Comparison of ENCODE assay signal across 8 cellular contexts in the genomic region with DNA sequence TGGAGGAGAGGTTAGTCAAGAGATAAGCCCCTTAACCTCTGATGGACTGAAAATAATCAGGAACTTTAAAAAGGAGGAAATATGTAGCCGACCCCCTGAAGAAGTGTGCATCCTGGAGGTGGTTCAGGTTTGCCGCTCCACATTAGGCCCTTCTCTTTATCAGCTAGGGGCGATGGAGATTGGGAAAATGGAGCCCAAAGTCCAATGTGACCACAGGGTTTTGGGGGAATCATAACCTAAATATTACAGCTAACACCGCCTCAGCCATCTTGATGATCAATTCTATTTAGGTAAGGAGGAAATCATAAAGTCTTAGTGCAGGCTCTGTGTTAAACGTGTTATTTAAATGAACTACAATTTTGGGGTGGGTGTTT. TPM values are rescaled to one million over a fixed set of nuclear protein-coding genes. Genes with fewer than 3 reads are reported as not detected.
A peak's percentile ranks its signal among the peaks of the same experiment; 100 is the strongest.
DNase-seq lines count a peak whose midpoint lies in the region; ATAC-seq and TF ChIP-seq lines count a peak whose summit lies in the region.

No MANE protein-coding gene starts in this region.

- H3K9me3 ChIP-seq in SK-N-SH (no peaks in the 10 kb centered on the region), iPS-18c (ENCODE audit: control insufficient read depth, insufficient read depth, low read length) (no peaks in the 10 kb centered on the region), stomach (no peaks in the 10 kb centered on the region)

- no peak for ATAC-seq in SK-N-SH treated with all-trans-retinoic acid at 6 μM for 48 hours
- no peak for ATAC-seq in GM21528 (IDR thresholded peaks at IDR 0.05; ENCODE audit: low FRiP score, unreplicated experiment)

- TF ChIP-seq RAD21 in SK-N-SH (IDR thresholded peaks at IDR 0.05; ENCODE audit: low read length), result no peak

- peaks cover 39% of the 10 kb centered on the region for H3K4me1 Mint-ChIP-seq in activated T-helper 1 cell treated with anti-CD3 and anti-CD28 coated beads, Interleukin-12 subunit alpha, Interleukin-12 subunit beta, Interleukin-2, Interleukin-4 antibody, amounts not matched to agents 30 ng/mL and 10 ng/mL and 1 ng/mL, durations not matched to agents 14 hours and 24 hours and 36 hours (ENCODE audit: low read depth)

- peak overlapping the region; percentile 95 for H3K4me2 ChIP-seq in SK-N-SH

- H3K27me3 Mint-ChIP-seq in activated T-helper 1 cell treated with anti-CD3 and anti-CD28 coated beads, Interleukin-12 subunit alpha, Interleukin-12 subunit beta, Interleukin-2, Interleukin-4 antibody, amounts not matched to agents 30 ng/mL and 10 ng/mL and 1 ng/mL, durations not matched to agents 14 hours and 24 hours and 36 hours (ENCODE audit: insufficient read depth), result peaks cover 3% of the 10 kb centered on the region

- intact Hi-C loops in activated T-helper 1 cell treated with anti-CD3 and anti-CD28 coated beads, Interleukin-12 subunit alpha, Interleukin-12 subunit beta, Interleukin-2, Interleukin-4 antibody, amounts not matched to agents 30 ng/mL and 10 ng/mL and 1 ng/mL, durations not matched to agents 14 hours and 24 hours and 36 hours (cut with micrococcal nuclease), result loop anchor here (10.0 kb wide), 1 partner anchor 575 kb away; no protein-coding TSS in a partner anchor
- intact Hi-C loops in stomach (cut with DNase I; ENCODE audit: low total_unique reads), result no loop called here

- H3K36me3 ChIP-seq in SK-N-SH (replicated peaks in 1 of 2; ENCODE audit: control insufficient read depth in 1 of 2, insufficient read depth in 2 of 2, low read length in 1 of 2) (peaks cover 0 to 4% of the 10 kb centered on the region in 2 experiments), stomach (no peaks in the 10 kb centered on the region)

- no peak for DNase-seq in SK-N-SH
- DNase-seq in activated T-helper 1 cell treated with anti-CD3 and anti-CD28 coated beads, Interleukin-12 subunit alpha, Interleukin-12 subunit beta, Interleukin-2, Interleukin-4 antibody, amounts not matched to agents 30 ng/mL and 10 ng/mL and 1 ng/mL, durations not matched to agents 14 hours and 24 hours and 36 hours (ENCODE audit: low spot score), result no peak
- no peak for DNase-seq in stomach
- DNase-seq in NCI-H510A (lab: John Stamatoyannopoulos, UW), result no peak
- no peak for DNase-seq in hepatic stellate cell (ENCODE audit: low spot score)

- no peak for TF ChIP-seq POLR2A in stomach (IDR thresholded peaks at IDR 0.05)

- CTCF ChIA-PET in SK-N-SH (lab: Yijun Ruan, JAX), result interaction anchor here (1.4 to 2.9 kb wide), 3 partner anchors 35 to 99 kb away, joined by 5 to 17 read pairs (median 6); no protein-coding TSS in a partner anchor

- H3F3A ChIP-seq in SK-N-SH (replicated peaks; ENCODE audit: insufficient read depth), result peaks cover 7% of the 10 kb centered on the region

- H3K27me3 ChIP-seq in SK-N-SH (ENCODE audit: insufficient read depth) (no peaks in the 10 kb centered on the region), stomach (no peaks in the 10 kb centered on the region)

- H3K9ac ChIP-seq in SK-N-SH, result peak overlapping the region; percentile 73; the same call in 1 of the 2 replicates

- no peak for TF ChIP-seq EP300 in SK-N-SH (IDR thresholded peaks at IDR 0.05; ENCODE audit: borderline replicate concordance in 1 of 2, low read depth in 1 of 2, low read length in 1 of 2)
- no peak for TF ChIP-seq EP300 in stomach (IDR thresholded peaks at IDR 0.05)

- H3K27ac Mint-ChIP-seq in activated T-helper 1 cell treated with anti-CD3 and anti-CD28 coated beads, Interleukin-12 subunit alpha, Interleukin-12 subunit beta, Interleukin-2, Interleukin-4 antibody, amounts not matched to agents 30 ng/mL and 10 ng/mL and 1 ng/mL, durations not matched to agents 14 hours and 24 hours and 36 hours, result peak overlapping the region; percentile 52

- POLR2A ChIA-PET in SK-N-SH (lab: Yijun Ruan, JAX), result no interaction called here

- TF ChIP-seq CTCF in SK-N-SH (IDR thresholded peaks at IDR 0.05) (no peak), stomach (IDR thresholded peaks at IDR 0.05) (no peak)

- 91% methylated on average over 5 of the region's 5 CpGs for WGBS in SK-N-SH (ENCODE audit: low lambda C conversion rate)
- WGBS in stomach, 5 donors, result 77 to 87% (median 84%) methylated on average over 5 of the region's 5 CpGs

- peak overlapping the region; percentile 76 to 88 for H3K4me3 ChIP-seq in SK-N-SH (ENCODE audit: low read depth in 2 of 2, low read length in 1 of 2)
- peak overlapping the region; percentile 65; the same call in 1 of the 2 replicates for H3K4me3 ChIP-seq in iPS-18c (ENCODE audit: insufficient read depth, low read depth, low read length)
- H3K4me3 ChIP-seq in stomach, result peak overlapping the region; percentile 77 to 92 (median 84)

- H3K4me1 ChIP-seq in SK-N-SH (ENCODE audit: control insufficient read depth in 1 of 2, insufficient read depth in 2 of 2, low read depth in 1 of 2, low read length in 1 of 2), result peaks cover 0 to 13% of the 10 kb centered on the region in 2 experiments; a peak in 2 of 4 replicates
- peaks cover 30 to 62% (median 40%) of the 10 kb centered on the region in 4 donors for H3K4me1 ChIP-seq in stomach

- H3K36me3 Mint-ChIP-seq in activated T-helper 1 cell treated with anti-CD3 and anti-CD28 coated beads, Interleukin-12 subunit alpha, Interleukin-12 subunit beta, Interleukin-2, Interleukin-4 antibody, amounts not matched to agents 30 ng/mL and 10 ng/mL and 1 ng/mL, durations not matched to agents 14 hours and 24 hours and 36 hours (ENCODE audit: low read depth), result peaks cover 8% of the 10 kb centered on the region

- no peaks in the 10 kb centered on the region for H4K20me1 ChIP-seq in SK-N-SH (ENCODE audit: insufficient read depth)

- H3K9me2 ChIP-seq in SK-N-SH, result no peaks in the 10 kb centered on the region

- no peaks in the 10 kb centered on the region for H3K9me3 Mint-ChIP-seq in activated T-helper 1 cell treated with anti-CD3 and anti-CD28 coated beads, Interleukin-12 subunit alpha, Interleukin-12 subunit beta, Interleukin-2, Interleukin-4 antibody, amounts not matched to agents 30 ng/mL and 10 ng/mL and 1 ng/mL, durations not matched to agents 14 hours and 24 hours and 36 hours

- H3K79me2 ChIP-seq in SK-N-SH (ENCODE audit: insufficient read depth), result peaks cover 5% of the 10 kb centered on the region

- no peak overlapping the region; a peak in 1 of 4 replicates for H3K27ac ChIP-seq in SK-N-SH (ENCODE audit: low read depth in 2 of 2, low read length in 1 of 2)
- peak overlapping the region in 3 of 5 donors; percentile 91 to 96 (median 95) for H3K27ac ChIP-seq in stomach

- peak overlapping the region; percentile 84 for H3K4me3 Mint-ChIP-seq in activated T-helper 1 cell treated with anti-CD3 and anti-CD28 coated beads, Interleukin-12 subunit alpha, Interleukin-12 subunit beta, Interleukin-2, Interleukin-4 antibody, amounts not matched to agents 30 ng/mL and 10 ng/mL and 1 ng/mL, durations not matched to agents 14 hours and 24 hours and 36 hours

- H2AFZ ChIP-seq in SK-N-SH (ENCODE audit: low read depth), result 0 out of 2 replicates have a peak overlapping the region, but pooled peaks have one; percentile 77

TF ChIP-seq in SK-N-SH, 30 proteins besides CTCF, POLR2A, EP300 and RAD21 (continues in another document):
- TF ChIP-seq FOSL2 (IDR thresholded peaks at IDR 0.05; ENCODE audit: borderline replicate concordance, low read depth), result no peak
- no peak for TF ChIP-seq GABPA (IDR thresholded peaks at IDR 0.05; ENCODE audit: low read depth)
- TF ChIP-seq ELF1 (IDR thresholded peaks at IDR 0.05), result no peak
- no peak for TF ChIP-seq POLR2AphosphoS5 (IDR thresholded peaks at IDR 0.05; ENCODE audit: low read depth, low read length)
- TF ChIP-seq, protein P1, sequence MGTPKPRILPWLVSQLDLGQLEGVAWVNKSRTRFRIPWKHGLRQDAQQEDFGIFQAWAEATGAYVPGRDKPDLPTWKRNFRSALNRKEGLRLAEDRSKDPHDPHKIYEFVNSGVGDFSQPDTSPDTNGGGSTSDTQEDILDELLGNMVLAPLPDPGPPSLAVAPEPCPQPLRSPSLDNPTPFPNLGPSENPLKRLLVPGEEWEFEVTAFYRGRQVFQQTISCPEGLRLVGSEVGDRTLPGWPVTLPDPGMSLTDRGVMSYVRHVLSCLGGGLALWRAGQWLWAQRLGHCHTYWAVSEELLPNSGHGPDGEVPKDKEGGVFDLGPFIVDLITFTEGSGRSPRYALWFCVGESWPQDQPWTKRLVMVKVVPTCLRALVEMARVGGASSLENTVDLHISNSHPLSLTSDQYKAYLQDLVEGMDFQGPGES (IDR thresholded peaks at IDR 0.05; ENCODE audit: low read depth, low read length), result no peak
- TF ChIP-seq NFIC (IDR thresholded peaks at IDR 0.05; ENCODE audit: borderline replicate concordance), result no peak

TF ChIP-seq in SK-N-SH treated with all-trans-retinoic acid at 6 μM for 48 hours, 23 proteins besides CTCF, POLR2A, EP300 and RAD21 (continues in another document):
- no peak for TF ChIP-seq ISL1 (CRISPR knock-in tag; IDR thresholded peaks at IDR 0.05)
- TF ChIP-seq, protein P2, sequence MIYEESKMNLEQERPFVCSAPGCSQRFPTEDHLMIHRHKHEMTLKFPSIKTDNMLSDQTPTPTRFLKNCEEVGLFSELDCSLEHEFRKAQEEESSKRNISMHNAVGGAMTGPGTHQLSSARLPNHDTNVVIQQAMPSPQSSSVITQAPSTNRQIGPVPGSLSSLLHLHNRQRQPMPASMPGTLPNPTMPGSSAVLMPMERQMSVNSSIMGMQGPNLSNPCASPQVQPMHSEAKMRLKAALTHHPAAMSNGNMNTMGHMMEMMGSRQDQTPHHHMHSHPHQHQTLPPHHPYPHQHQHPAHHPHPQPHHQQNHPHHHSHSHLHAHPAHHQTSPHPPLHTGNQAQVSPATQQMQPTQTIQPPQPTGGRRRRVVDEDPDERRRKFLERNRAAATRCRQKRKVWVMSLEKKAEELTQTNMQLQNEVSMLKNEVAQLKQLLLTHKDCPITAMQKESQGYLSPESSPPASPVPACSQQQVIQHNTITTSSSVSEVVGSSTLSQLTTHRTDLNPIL (CRISPR knock-in tag; IDR thresholded peaks at IDR 0.05; ENCODE audit: low read depth), result no peak

RNA-seq across cellular contexts. Expression of a gene that starts 1.2 kb away (rescaled TPM):
- 2.4 and 3.3 TPM in 2 replicates for polyA plus RNA-seq in SK-N-SH (2012; rRNA removed)
- 4.4 and 5.7 TPM in 2 replicates for polyA plus RNA-seq in SK-N-SH (2012; cell fraction: cytosol; rRNA removed)
- 1.1 and 2.3 TPM in 2 replicates for polyA plus RNA-seq in SK-N-SH (2012; cell fraction: nucleus; rRNA removed)
- total RNA-seq in activated T-helper 1 cell treated with anti-CD3 and anti-CD28 coated beads, Interleukin-12 subunit alpha, Interleukin-12 subunit beta, Interleukin-2, Interleukin-4 antibody, amounts not matched to agents 30 ng/mL and 10 ng/mL and 1 ng/mL, durations not matched to agents 14 hours and 24 hours and 36 hours, result 4.2 and 4.8 TPM in 2 replicates
- total RNA-seq in stomach, result 10 to 100 TPM in 4 of 5 donors, 1 to 10 TPM in 1; 2.6 to 27.0 (median 19.0) TPM
- polyA plus RNA-seq in stomach, result 10 to 100 TPM in 1 of 3 donors, 1 to 10 TPM in 2; 6.1 to 10.1 (median 6.3) TPM

Comparison
In these comparisons a context has a peak if more than half of its experiments do, and no peak if none do; other contexts are left out.
1. H3K27ac ChIP-seq: peak in stomach (3 of 5); none in SK-N-SH (0 of 2).
2. Peak in every context shown above with its lines, with median percentiles within 50 percentile points of each other: H3K4me3 ChIP-seq.